In genomic region chr9:135220601-135221575, GRCh38 we compare ENCODE assay signal across 1 cellular context.
TF ChIP-seq lines count a peak whose summit lies in the region.

No MANE protein-coding gene starts in this region.

TF ChIP-seq in HepG2, 621 proteins besides CTCF, POLR2A, EP300 and RAD21 (continued from another document):
- TF ChIP-seq DZIP1 (CRISPR knock-in tag; IDR thresholded peaks at IDR 0.05), result no peak
- no peak for TF ChIP-seq GTF2F1 (IDR thresholded peaks at IDR 0.05; ENCODE audit: low read length)
- TF ChIP-seq MED13 (CRISPR knock-in tag; IDR thresholded peaks at IDR 0.05), result no peak
